In genomic region chr17:55527520-55528118, GRCh38 we compare ENCODE assay signal across 9 cellular contexts. TPM values are rescaled to one million over a fixed set of nuclear protein-coding genes. Genes with fewer than 3 reads are reported as not detected.
DNase-seq lines count a peak whose midpoint lies in the region; ATAC-seq and TF ChIP-seq lines count a peak whose summit lies in the region.
"Had no signal": no experiment of that assay in that cellular context is flagged by ENCODE, and none has a peak within 500 bp of the region (broad histone marks: within the 10 kb centered on the region; RNA-seq: fewer than 3 reads in every experiment).

No MANE protein-coding gene starts in this region.

- no peak overlapping the region for H3K4me3 Mint-ChIP-seq in activated CD8-positive, alpha-beta T cell treated with anti-CD3 and anti-CD28 coated beads for 36 hours
- H3K4me3 Mint-ChIP-seq in activated CD8-positive, alpha-beta T cell treated with anti-CD3 and anti-CD28 coated beads, Interleukin-2, amount 10 ng/mL, durations not matched to agents 7 days and 5 days = no peak overlapping the region

- no peak for TF ChIP-seq CTCF in activated CD8-positive, alpha-beta T cell treated with anti-CD3 and anti-CD28 coated beads for 36 hours (IDR thresholded peaks at IDR 0.05)
- TF ChIP-seq CTCF in adrenal gland (IDR thresholded peaks at IDR 0.05) (peak in 5 of 6 experiments; percentile 24 to 56 (median 46)), tibial nerve (IDR thresholded peaks at IDR 0.05) (peak; percentile 39 to 83 (median 67))

- 66 to 79% (median 73%) methylated on average over 5 of the region's 5 CpGs for WGBS in adrenal gland, 4 donors
- WGBS in tibial nerve, 2 donors = 61 to 66% methylated on average over 5 of the region's 5 CpGs

- no peak overlapping the region for H3K4me3 ChIP-seq in adrenal gland
- H3K4me3 ChIP-seq in tibial nerve = no peak overlapping the region

- H3K4me1 Mint-ChIP-seq in activated CD8-positive, alpha-beta T cell treated with anti-CD3 and anti-CD28 coated beads for 36 hours (ENCODE audit: low read depth) = peaks cover 3% of the 10 kb centered on the region
- H3K4me1 Mint-ChIP-seq in activated CD8-positive, alpha-beta T cell treated with anti-CD3 and anti-CD28 coated beads, Interleukin-2, amount 10 ng/mL, durations not matched to agents 7 days and 5 days (ENCODE audit: low read depth) = no peaks in the 10 kb centered on the region

- TF ChIP-seq EP300 in tibial nerve (IDR thresholded peaks at IDR 0.05) = peak in 1 of 2 donors; percentile 10

- no peaks in the 10 kb centered on the region for H3K36me3 ChIP-seq in adrenal gland (replicated peaks in 1 of 2)
- H3K36me3 ChIP-seq in tibial nerve = no peaks in the 10 kb centered on the region

- no peaks in the 10 kb centered on the region for H3K9me3 Mint-ChIP-seq in activated CD8-positive, alpha-beta T cell treated with anti-CD3 and anti-CD28 coated beads for 36 hours
- H3K9me3 Mint-ChIP-seq in activated CD8-positive, alpha-beta T cell treated with anti-CD3 and anti-CD28 coated beads, Interleukin-2, amount 10 ng/mL, durations not matched to agents 7 days and 5 days (ENCODE audit: insufficient read depth) = no peaks in the 10 kb centered on the region

- peaks cover 5% of the 10 kb centered on the region for H3K27me3 Mint-ChIP-seq in activated CD8-positive, alpha-beta T cell treated with anti-CD3 and anti-CD28 coated beads for 36 hours
- H3K27me3 Mint-ChIP-seq in activated CD8-positive, alpha-beta T cell treated with anti-CD3 and anti-CD28 coated beads, Interleukin-2, amount 10 ng/mL, durations not matched to agents 7 days and 5 days (ENCODE audit: low read depth) = peaks cover 5% of the 10 kb centered on the region

- peak; percentile 13 for DNase-seq in activated CD8-positive, alpha-beta T cell treated with anti-CD3 and anti-CD28 coated beads for 36 hours
- DNase-seq in activated CD8-positive, alpha-beta T cell treated with anti-CD3 and anti-CD28 coated beads, Interleukin-2, amount 10 ng/mL, durations not matched to agents 7 days and 5 days = no peak
- peak; percentile 11 for DNase-seq in NCI-H2029 (lab: John Stamatoyannopoulos, UW)
- peak in 6 of 7 donors; percentile 18 to 67 (median 28) for DNase-seq in adrenal gland
- peak; percentile 59 for DNase-seq in iPS-NIHi7 (ENCODE audit: extremely low spot score)
- peak in 1 of 2 donors; percentile 38 for DNase-seq in tibial nerve (ENCODE audit: low spot score in 2 of 2)
- no peak for DNase-seq in UCSD-AML1 (lab: John Stamatoyannopoulos, UW; ENCODE audit: unreplicated experiment)

- POLR2A ChIA-PET in activated CD8-positive, alpha-beta T cell treated with anti-CD3 and anti-CD28 coated beads for 36 hours (lab: Charles Lee) = no interaction called here
- POLR2A ChIA-PET in activated CD8-positive, alpha-beta T cell treated with anti-CD3 and anti-CD28 coated beads, Interleukin-2, amount 10 ng/mL, durations not matched to agents 7 days and 5 days (lab: Charles Lee) = no interaction called here

- no peaks in the 10 kb centered on the region for H3K9me3 ChIP-seq in adrenal gland (replicated peaks in 1 of 3)
- no peaks in the 10 kb centered on the region for H3K9me3 ChIP-seq in tibial nerve

- ATAC-seq in activated CD8-positive, alpha-beta T cell treated with anti-CD3 and anti-CD28 coated beads for 36 hours = no peak
- no peak for ATAC-seq in activated CD8-positive, alpha-beta T cell treated with anti-CD3 and anti-CD28 coated beads, Interleukin-2, amount 10 ng/mL, durations not matched to agents 7 days and 5 days
- ATAC-seq in HG02678 (IDR thresholded peaks at IDR 0.05; ENCODE audit: unreplicated experiment) = no peak

- CTCF ChIA-PET in activated CD8-positive, alpha-beta T cell treated with anti-CD3 and anti-CD28 coated beads for 36 hours (lab: Charles Lee) = interaction anchor here (0.7 to 5.9 kb wide), 21 partner anchors 9 to 254 kb away, joined by 3 to 85 read pairs (median 6); partner anchors contain the start of genes PCTP and TMEM100
- CTCF ChIA-PET in activated CD8-positive, alpha-beta T cell treated with anti-CD3 and anti-CD28 coated beads, Interleukin-2, amount 10 ng/mL, durations not matched to agents 7 days and 5 days (lab: Charles Lee) = interaction anchor here (1.2 to 7.8 kb wide), 9 partner anchors 67 to 243 kb away, joined by 4 to 77 read pairs (median 14); no protein-coding TSS in a partner anchor

- no peak overlapping the region for H3K27ac Mint-ChIP-seq in activated CD8-positive, alpha-beta T cell treated with anti-CD3 and anti-CD28 coated beads for 36 hours
- no peak overlapping the region for H3K27ac Mint-ChIP-seq in activated CD8-positive, alpha-beta T cell treated with anti-CD3 and anti-CD28 coated beads, Interleukin-2, amount 10 ng/mL, durations not matched to agents 7 days and 5 days
- H3K27ac Mint-ChIP-seq: activated naive CD4-positive, alpha-beta T cell treated with anti-CD3 and anti-CD28 coated beads, Interleukin-2, amount 50 U/mL, for 72 hours had no signal

- H3K27ac ChIP-seq in adrenal gland (no peak overlapping the region), tibial nerve (no peak overlapping the region)

- H3K27me3 ChIP-seq in adrenal gland (no peaks in the 10 kb centered on the region), tibial nerve (no peaks in the 10 kb centered on the region)

- intact Hi-C loops in activated CD8-positive, alpha-beta T cell treated with anti-CD3 and anti-CD28 coated beads for 36 hours (cut with micrococcal nuclease) = loop anchor here (5.0 kb wide), 3 partner anchors 75 to 245 kb away; no protein-coding TSS in a partner anchor
- intact Hi-C loops in adrenal gland (cut with DNase I) = loop anchor here (5.0 to 10.0 kb wide), 7 partner anchors 75 to 247 kb away; no protein-coding TSS in a partner anchor

- no peaks in the 10 kb centered on the region for H3K36me3 Mint-ChIP-seq in activated CD8-positive, alpha-beta T cell treated with anti-CD3 and anti-CD28 coated beads for 36 hours (ENCODE audit: low read depth)
- no peaks in the 10 kb centered on the region for H3K36me3 Mint-ChIP-seq in activated CD8-positive, alpha-beta T cell treated with anti-CD3 and anti-CD28 coated beads, Interleukin-2, amount 10 ng/mL, durations not matched to agents 7 days and 5 days (ENCODE audit: low read depth)

- H3K4me1 ChIP-seq in adrenal gland (replicated peaks in 1 of 2) = no peaks in the 10 kb centered on the region
- peaks cover 0 to 17% (median 0%) of the 10 kb centered on the region in 4 donors for H3K4me1 ChIP-seq in tibial nerve

- TF ChIP-seq POLR2A in adrenal gland (IDR thresholded peaks at IDR 0.05) = no peak
- TF ChIP-seq POLR2A in tibial nerve (IDR thresholded peaks at IDR 0.05) = no peak

RNA-seq across cellular contexts. Expression of gene SMIM36, which starts 16.4 kb away (rescaled TPM):
- not detected for total RNA-seq in activated CD8-positive, alpha-beta T cell treated with anti-CD3 and anti-CD28 coated beads for 36 hours
- not detected for total RNA-seq in activated CD8-positive, alpha-beta T cell treated with anti-CD3 and anti-CD28 coated beads, Interleukin-2, amount 10 ng/mL, durations not matched to agents 7 days and 5 days
- total RNA-seq in adrenal gland (not detected), tibial nerve (not detected)
- polyA plus RNA-seq in adrenal gland = not detected
- total RNA-seq: activated naive CD4-positive, alpha-beta T cell treated with anti-CD3 and anti-CD28 coated beads, Interleukin-2, amount 50 U/mL, for 72 hours had no signal

Comparison
In these comparisons a context has a peak if more than half of its experiments do, and no peak if none do; other contexts are left out.
1. DNase-seq: peak in activated CD8-positive, alpha-beta T cell treated with anti-CD3 and anti-CD28 coated beads for 36 hours (single experiment), NCI-H2029 (single experiment), adrenal gland (6 of 7) and iPS-NIHi7 (single experiment); none in activated CD8-positive, alpha-beta T cell treated with anti-CD3 and anti-CD28 coated beads, Interleukin-2, amount 10 ng/mL, durations not matched to agents 7 days and 5 days (single experiment) and UCSD-AML1 (single experiment).